ENCODE assay signal across 8 cellular contexts in genomic region chr13:108455320-108455719, GRCh38.
"Had no signal": no experiment of that assay in that cellular context is flagged by ENCODE, and none has a peak within 500 bp of the region (broad histone marks: within the 10 kb centered on the region; RNA-seq: fewer than 3 reads in every experiment).

No MANE protein-coding gene starts in this region.

- ATAC-seq: GM12878 had no signal

- DNase-seq: GDM1, GF-D8 had no signal

- H3K4me3 ChIP-seq: GM12878 had no signal

- FAIRE-seq: G401.6, GM12878, GM12891, GM12892, GM18507, GM19239 had no signal
